ENCODE assay signal across 12 cellular contexts in genomic region chr1:85504417-85504816, GRCh38.
"Had no signal": no experiment of that assay in that cellular context is flagged by ENCODE, and none has a peak within 500 bp of the region (broad histone marks: within the 10 kb centered on the region; RNA-seq: fewer than 3 reads in every experiment).

No MANE protein-coding gene starts in this region.

- H3K9me3 Mint-ChIP-seq: T-helper 1 cell treated with Interleukin-12 subunit alpha and Interleukin-12 subunit beta and Interleukin-4 antibody, amounts not matched to agents 30 μg/mL and 1 μg/mL, for 36 hours had no signal

- H3K4me3 ChIP-seq: breast epithelium, esophagus squamous epithelium, gastroesophageal sphincter, neural progenitor cell had no signal

- H3K27ac Mint-ChIP-seq: activated naive CD8-positive, alpha-beta T cell; activated T-cell treated with anti-CD3 and anti-CD28 coated beads, Interleukin-2, amount 50 U/mL, for 24 hours; neural progenitor cell; T-helper 1 cell treated with Interleukin-12 subunit alpha and Interleukin-12 subunit beta and Interleukin-4 antibody, amounts not matched to agents 30 μg/mL and 1 μg/mL, for 36 hours had no signal

- H3K4me3 Mint-ChIP-seq: activated naive CD8-positive, alpha-beta T cell; activated T-cell treated with anti-CD3 and anti-CD28 coated beads, Interleukin-2, amount 50 U/mL, for 24 hours; neural progenitor cell; T-helper 1 cell treated with Interleukin-12 subunit alpha and Interleukin-12 subunit beta and Interleukin-4 antibody, amounts not matched to agents 30 μg/mL and 1 μg/mL, for 36 hours had no signal

- H3K36me3 Mint-ChIP-seq: activated naive CD8-positive, alpha-beta T cell had no signal

- ATAC-seq: gastroesophageal sphincter had no signal

- DNase-seq: activated CD4-positive, CD25-positive, alpha-beta regulatory T cell; activated gamma-delta T cell; activated T-cell treated with anti-CD3 and anti-CD28 coated beads, Interleukin-2, amount 50 U/mL, for 24 hours; esophagus squamous epithelium; kidney; stimulated activated CD4-positive, alpha-beta T cell treated with anti-CD3 and anti-CD28 coated beads, Interleukin-15, amount 100 ng/mL, for 24 hours; stimulated activated CD4-positive, alpha-beta T cell treated with anti-CD3 and anti-CD28 coated beads, Interleukin-4, amount 100 ng/mL, for 4 hours had no signal
